In the genomic region with DNA sequence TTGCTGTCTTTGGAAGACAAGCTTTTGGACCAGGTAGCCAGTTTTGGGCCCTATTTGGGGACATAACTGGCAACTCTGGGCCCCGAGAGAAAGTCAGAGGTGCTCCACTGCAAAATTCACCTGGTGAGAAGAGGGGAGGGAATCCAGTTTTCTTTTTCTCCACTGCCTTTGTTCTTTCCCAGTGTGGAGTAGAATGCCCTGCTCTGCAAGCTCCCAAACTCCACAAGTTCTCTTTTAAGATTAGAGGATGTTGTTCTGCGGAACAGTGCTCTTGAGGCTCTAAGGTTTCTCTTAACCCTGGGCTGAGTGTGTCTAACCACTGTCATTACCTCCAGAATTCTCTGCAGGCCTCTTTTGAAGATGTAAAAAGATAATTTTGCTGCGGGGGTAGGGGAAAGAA, we compare ENCODE assay signal across 29 cellular contexts.
"Had no signal": no experiment of that assay in that cellular context is flagged by ENCODE, and none has a peak within 500 bp of the region (broad histone marks: within the 10 kb centered on the region; RNA-seq: fewer than 3 reads in every experiment).

No MANE protein-coding gene starts in this region.

- DNase-seq: activated CD4-positive, alpha-beta memory T cell treated with anti-CD3 and anti-CD28 coated beads, Interleukin-2, amount 10 ng/mL, durations not matched to agents 7 days and 5 days; activated CD4-positive, alpha-beta T cell treated with anti-CD3 and anti-CD28 coated beads for 1 hour; activated CD4-positive, alpha-beta T cell treated with anti-CD3 and anti-CD28 coated beads for 4 hours; activated CD4-positive, alpha-beta T cell treated with anti-CD3 and anti-CD28 coated beads, Interleukin-2, amount 10 ng/mL, durations not matched to agents 7 days and 5 days; activated CD4-positive, alpha-beta T cell treated with anti-CD3 and anti-CD28 coated beads, Interleukin-2, amount 50 U/mL, for 4 hours; activated CD4-positive, CD25-positive, alpha-beta regulatory T cell; activated CD8-positive, alpha-beta memory T cell treated with anti-CD3 and anti-CD28 coated beads, Interleukin-2, amount 50 U/mL, for 48 hours; activated gamma-delta T cell; activated naive CD4-positive, alpha-beta T cell treated with anti-CD3 and anti-CD28 coated beads, Interleukin-2, amount 50 U/mL, for 16 hours; activated naive CD4-positive, alpha-beta T cell treated with Interleukin-2 at 50 U/mL for 16 hours; activated T-cell treated with anti-CD3 and anti-CD28 coated beads for 4 hours; activated T-cell treated with anti-CD3 and anti-CD28 coated beads, Interleukin-2, amount 50 U/mL, for 24 hours; activated T-cell treated with anti-CD3 and anti-CD28 coated beads, Interleukin-2, amount 50 U/mL, for 72 hours; amniotic stem cell; anterior cingulate cortex; brain microvascular endothelial cell; central memory CD4-positive, alpha-beta T cell; cerebellar nuclear complex; colonic mucosa; effector CD8-positive, alpha-beta T cell; foreskin fibroblast; head of caudate nucleus; T-helper 1 cell; T-helper 17 cell; T1000; WERI-Rb-1 had no signal

- H3K27ac ChIP-seq: brain microvascular endothelial cell, colonic mucosa, WERI-Rb-1 had no signal

- H3K4me3 ChIP-seq: colonic mucosa had no signal

- H3K4me1 ChIP-seq: colonic mucosa had no signal

- H3K4me1 Mint-ChIP-seq: activated CD4-positive, alpha-beta memory T cell treated with anti-CD3 and anti-CD28 coated beads, Interleukin-2, amount 10 ng/mL, durations not matched to agents 7 days and 5 days; activated CD4-positive, alpha-beta T cell treated with anti-CD3 and anti-CD28 coated beads, Interleukin-2, amount 10 ng/mL, durations not matched to agents 7 days and 5 days had no signal

- ATAC-seq: activated T-cell treated with anti-CD3 and anti-CD28 coated beads, Interleukin-2, amount 50 U/mL, for 72 hours; esophagus mucosa; T-helper 17 cell had no signal

- H3K36me3 ChIP-seq: brain microvascular endothelial cell, colonic mucosa, WERI-Rb-1 had no signal

- H3K27me3 ChIP-seq: brain microvascular endothelial cell, colonic mucosa had no signal

- H3K36me3 Mint-ChIP-seq: activated naive CD8-positive, alpha-beta T cell had no signal

- H3K4me3 Mint-ChIP-seq: activated CD4-positive, alpha-beta memory T cell treated with anti-CD3 and anti-CD28 coated beads, Interleukin-2, amount 10 ng/mL, durations not matched to agents 7 days and 5 days; activated CD4-positive, alpha-beta T cell treated with anti-CD3 and anti-CD28 coated beads, Interleukin-2, amount 10 ng/mL, durations not matched to agents 7 days and 5 days; activated naive CD8-positive, alpha-beta T cell; activated T-cell treated with anti-CD3 and anti-CD28 coated beads, Interleukin-2, amount 50 U/mL, for 24 hours; activated T-cell treated with anti-CD3 and anti-CD28 coated beads, Interleukin-2, amount 50 U/mL, for 72 hours; T-helper 17 cell; T-helper 2 cell treated with Interferon-gamma antibody and Interleukin-4, amounts not matched to agents 5 μg/mL and 100 μg/mL, for 36 hours had no signal

- H3K27me3 Mint-ChIP-seq: activated CD4-positive, alpha-beta memory T cell treated with anti-CD3 and anti-CD28 coated beads, Interleukin-2, amount 10 ng/mL, durations not matched to agents 7 days and 5 days; activated CD4-positive, alpha-beta T cell treated with anti-CD3 and anti-CD28 coated beads, Interleukin-2, amount 10 ng/mL, durations not matched to agents 7 days and 5 days; activated naive CD8-positive, alpha-beta T cell; activated T-cell treated with anti-CD3 and anti-CD28 coated beads, Interleukin-2, amount 50 U/mL, for 24 hours; T-helper 17 cell had no signal

- H3K9me3 Mint-ChIP-seq: activated CD4-positive, alpha-beta memory T cell treated with anti-CD3 and anti-CD28 coated beads, Interleukin-2, amount 10 ng/mL, durations not matched to agents 7 days and 5 days; activated CD4-positive, alpha-beta T cell treated with anti-CD3 and anti-CD28 coated beads, Interleukin-2, amount 10 ng/mL, durations not matched to agents 7 days and 5 days; activated T-cell treated with anti-CD3 and anti-CD28 coated beads, Interleukin-2, amount 50 U/mL, for 24 hours; activated T-cell treated with anti-CD3 and anti-CD28 coated beads, Interleukin-2, amount 50 U/mL, for 72 hours; T-helper 2 cell treated with Interferon-gamma antibody and Interleukin-4, amounts not matched to agents 5 μg/mL and 100 μg/mL, for 36 hours had no signal

- H3K27ac Mint-ChIP-seq: activated CD4-positive, alpha-beta memory T cell treated with anti-CD3 and anti-CD28 coated beads, Interleukin-2, amount 10 ng/mL, durations not matched to agents 7 days and 5 days; activated CD4-positive, alpha-beta T cell treated with anti-CD3 and anti-CD28 coated beads, Interleukin-2, amount 10 ng/mL, durations not matched to agents 7 days and 5 days; activated naive CD8-positive, alpha-beta T cell; activated T-cell treated with anti-CD3 and anti-CD28 coated beads, Interleukin-2, amount 50 U/mL, for 24 hours; activated T-cell treated with anti-CD3 and anti-CD28 coated beads, Interleukin-2, amount 50 U/mL, for 72 hours; T-helper 17 cell; T-helper 2 cell treated with Interferon-gamma antibody and Interleukin-4, amounts not matched to agents 5 μg/mL and 100 μg/mL, for 36 hours had no signal

- H3K9me3 ChIP-seq: colonic mucosa had no signal
